Comparison of ENCODE assay signal across 23 cellular contexts in the genomic region with DNA sequence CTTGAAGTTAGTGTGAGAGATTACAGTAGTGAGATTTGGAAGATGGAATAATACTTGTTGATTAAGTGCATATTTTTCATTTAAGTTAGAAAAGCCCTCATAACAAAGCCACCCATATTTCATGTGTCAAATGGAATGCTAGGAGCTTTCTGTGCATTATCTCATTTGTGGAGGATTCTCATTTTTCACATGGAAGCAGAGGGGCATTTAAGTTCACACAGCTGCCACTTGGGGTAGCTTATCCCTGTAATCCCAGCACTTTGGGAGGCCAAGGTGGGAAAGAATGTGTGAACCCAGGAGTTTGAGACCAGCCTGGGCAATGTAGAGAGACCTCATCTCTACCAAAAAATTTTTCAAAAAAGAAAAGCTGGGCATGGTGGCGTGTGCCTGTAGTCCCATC. TPM values are rescaled to one million over a fixed set of nuclear protein-coding genes. Genes with fewer than 3 reads are reported as not detected.
DNase-seq lines count a peak whose midpoint lies in the region; ATAC-seq and TF ChIP-seq lines count a peak whose summit lies in the region.
"Had no signal": no experiment of that assay in that cellular context is flagged by ENCODE, and none has a peak within 500 bp of the region (broad histone marks: within the 10 kb centered on the region; RNA-seq: fewer than 3 reads in every experiment).

No MANE protein-coding gene starts in this region.

- ATAC-seq in CD4-positive, CD25-positive, alpha-beta regulatory T cell (ENCODE audit: low read depth in 2 of 2): no peak
- no peak for ATAC-seq in activated T-helper 17 cell treated with anti-CD3 and anti-CD28 coated beads, Interleukin-2, amount 50 U/mL, for 72 hours (replicated peaks)
- ATAC-seq in memory B cell (ENCODE audit: low read depth) (no peak), GM21786 (IDR thresholded peaks at IDR 0.05; ENCODE audit: unreplicated experiment) (no peak), HG02610 (IDR thresholded peaks at IDR 0.05; ENCODE audit: unreplicated experiment) (no peak)
- ATAC-seq: activated CD4-positive, CD25-positive, alpha-beta regulatory T cell treated with anti-CD3 and anti-CD28 coated beads, Interleukin-2, amount 50 U/mL, for 24 hours; activated T-cell treated with anti-CD3 and anti-CD28 coated beads, Interleukin-2, amount 50 U/mL, for 72 hours; body of pancreas; left lobe of liver had no signal

- H3K27ac Mint-ChIP-seq in CD4-positive, CD25-positive, alpha-beta regulatory T cell: peak overlapping the region; percentile 50 to 83 (median 72)
- H3K27ac Mint-ChIP-seq in activated T-helper 17 cell treated with anti-CD3 and anti-CD28 coated beads, Interleukin-2, amount 50 U/mL, for 72 hours: peak overlapping the region; percentile 26
- H3K27ac Mint-ChIP-seq in memory B cell: peak overlapping the region; percentile 54

- H3K4me3 ChIP-seq in BLaER1 treated with 17β-estradiol and CSF1 and Interleukin-3, amounts not matched to agents 10 nM and 100 nM: no peak overlapping the region
- H3K4me3 ChIP-seq in CD4-positive, CD25-positive, alpha-beta regulatory T cell (ENCODE audit: low read depth, low read length): no peak overlapping the region
- no peak overlapping the region for H3K4me3 ChIP-seq in vagina
- H3K4me3 ChIP-seq: body of pancreas, spleen, thoracic aorta had no signal

- no peaks in the 10 kb centered on the region for H3K9me3 Mint-ChIP-seq in CD4-positive, CD25-positive, alpha-beta regulatory T cell
- H3K9me3 Mint-ChIP-seq in activated T-helper 17 cell treated with anti-CD3 and anti-CD28 coated beads, Interleukin-2, amount 50 U/mL, for 72 hours: no peaks in the 10 kb centered on the region
- H3K9me3 Mint-ChIP-seq in memory B cell: no peaks in the 10 kb centered on the region
- H3K9me3 Mint-ChIP-seq: activated T-cell treated with anti-CD3 and anti-CD28 coated beads, Interleukin-2, amount 50 U/mL, for 72 hours; immature natural killer cell; naive B cell had no signal

- TF ChIP-seq POLR2A in vagina (IDR thresholded peaks at IDR 0.05): no peak

- H3K36me3 Mint-ChIP-seq in CD4-positive, CD25-positive, alpha-beta regulatory T cell: no peaks in the 10 kb centered on the region
- peaks cover 1% of the 10 kb centered on the region for H3K36me3 Mint-ChIP-seq in activated T-helper 17 cell treated with anti-CD3 and anti-CD28 coated beads, Interleukin-2, amount 50 U/mL, for 72 hours (ENCODE audit: low read depth)
- H3K36me3 Mint-ChIP-seq in memory B cell: peaks cover 3% of the 10 kb centered on the region
- H3K36me3 Mint-ChIP-seq: immature natural killer cell, naive B cell had no signal

- H3K9ac ChIP-seq in BLaER1 treated with 17β-estradiol and CSF1 and Interleukin-3, amounts not matched to agents 10 nM and 100 nM: no peak overlapping the region

- peaks cover 10 to 41% (median 24%) of the 10 kb centered on the region in 11 experiments; a peak in 21 of 22 replicates for H3K36me3 ChIP-seq in BLaER1 treated with 17β-estradiol and CSF1 and Interleukin-3, amounts not matched to agents 10 nM and 100 nM
- no peaks in the 10 kb centered on the region for H3K36me3 ChIP-seq in CD4-positive, CD25-positive, alpha-beta regulatory T cell (ENCODE audit: control insufficient read depth, insufficient read depth, low read length)
- no peaks in the 10 kb centered on the region for H3K36me3 ChIP-seq in vagina
- H3K36me3 ChIP-seq: thoracic aorta had no signal

- H3K9me3 ChIP-seq in BLaER1 treated with 17β-estradiol and CSF1 and Interleukin-3, amounts not matched to agents 10 nM and 100 nM (replicated peaks in 1 of 11): peaks cover 0 to 4% (median 0%) of the 10 kb centered on the region in 11 experiments; a peak in 1 of 22 replicates
- no peaks in the 10 kb centered on the region for H3K9me3 ChIP-seq in CD4-positive, CD25-positive, alpha-beta regulatory T cell (ENCODE audit: control insufficient read depth in 2 of 2, low read length in 2 of 2)
- no peaks in the 10 kb centered on the region for H3K9me3 ChIP-seq in vagina
- H3K9me3 ChIP-seq: body of pancreas, spleen, thoracic aorta had no signal

- intact Hi-C loops in vagina (cut with DNase I): no loop called here

- no peak for DNase-seq in CD4-positive, CD25-positive, alpha-beta regulatory T cell
- DNase-seq in memory B cell (ENCODE audit: low spot score in 2 of 2): no peak
- no peak for DNase-seq in vagina (ENCODE audit: extremely low spot score in 2 of 2)
- DNase-seq: activated T-cell treated with anti-CD3 and anti-CD28 coated beads, Interleukin-2, amount 50 U/mL, for 72 hours; body of pancreas; DMS153; HCEC 1CT; immature natural killer cell; naive B cell; NCI-H1048; NCI-H1694 treated with DMSO at 0.1 percent for 48 hours; NCI-H526 treated with DMSO at 0.1 percent for 48 hours; retina; spleen; stimulated activated CD4-positive, alpha-beta T cell treated with anti-CD3 and anti-CD28 coated beads, Interleukin-4, amount 100 ng/mL, for 1 hour; stimulated activated naive CD4-positive, alpha-beta T cell had no signal

- H3K4me1 ChIP-seq in BLaER1 treated with 17β-estradiol and CSF1 and Interleukin-3, amounts not matched to agents 10 nM and 100 nM: peaks cover 43 to 88% (median 54%) of the 10 kb centered on the region in 10 experiments
- peaks cover 24% of the 10 kb centered on the region for H3K4me1 ChIP-seq in CD4-positive, CD25-positive, alpha-beta regulatory T cell (ENCODE audit: control insufficient read depth, insufficient read depth, low read length, poor library complexity, severe bottlenecking)
- H3K4me1 ChIP-seq in vagina: peaks cover 72% of the 10 kb centered on the region

- peaks cover 97 to 100% (median 99%) of the 10 kb centered on the region in 11 experiments for H4K20me1 ChIP-seq in BLaER1 treated with 17β-estradiol and CSF1 and Interleukin-3, amounts not matched to agents 10 nM and 100 nM

- no peak for TF ChIP-seq CTCF in vagina (IDR thresholded peaks at IDR 0.05)

- H3K27me3 ChIP-seq in BLaER1 treated with 17β-estradiol and CSF1 and Interleukin-3, amounts not matched to agents 10 nM and 100 nM: no peaks in the 10 kb centered on the region
- H3K27me3 ChIP-seq in CD4-positive, CD25-positive, alpha-beta regulatory T cell (ENCODE audit: control insufficient read depth, insufficient read depth, low read length): no peaks in the 10 kb centered on the region
- H3K27me3 ChIP-seq in vagina: no peaks in the 10 kb centered on the region
- H3K27me3 ChIP-seq: body of pancreas, spleen had no signal

- peak overlapping the region in 6 of 11 experiments; percentile 3 to 56 (median 12); a peak in 6 of 22 replicates for H3K4me2 ChIP-seq in BLaER1 treated with 17β-estradiol and CSF1 and Interleukin-3, amounts not matched to agents 10 nM and 100 nM

- H3K27ac ChIP-seq in BLaER1 treated with 17β-estradiol and CSF1 and Interleukin-3, amounts not matched to agents 10 nM and 100 nM: no peak overlapping the region
- no peak overlapping the region for H3K27ac ChIP-seq in CD4-positive, CD25-positive, alpha-beta regulatory T cell (ENCODE audit: insufficient read depth, low read length, poor library complexity, severe bottlenecking)
- H3K27ac ChIP-seq in vagina: no peak overlapping the region
- H3K27ac ChIP-seq: body of pancreas, thoracic aorta had no signal

- H3K4me1 Mint-ChIP-seq in CD4-positive, CD25-positive, alpha-beta regulatory T cell: peaks cover 26 to 87% (median 78%) of the 10 kb centered on the region in 4 donors
- H3K4me1 Mint-ChIP-seq in activated T-helper 17 cell treated with anti-CD3 and anti-CD28 coated beads, Interleukin-2, amount 50 U/mL, for 72 hours: peaks cover 62% of the 10 kb centered on the region
- H3K4me1 Mint-ChIP-seq in memory B cell: peaks cover 50% of the 10 kb centered on the region

- H3K27me3 Mint-ChIP-seq in CD4-positive, CD25-positive, alpha-beta regulatory T cell: no peaks in the 10 kb centered on the region
- H3K27me3 Mint-ChIP-seq in activated T-helper 17 cell treated with anti-CD3 and anti-CD28 coated beads, Interleukin-2, amount 50 U/mL, for 72 hours: no peaks in the 10 kb centered on the region
- no peaks in the 10 kb centered on the region for H3K27me3 Mint-ChIP-seq in memory B cell
- H3K27me3 Mint-ChIP-seq: naive B cell had no signal

- H3K4me3 Mint-ChIP-seq in CD4-positive, CD25-positive, alpha-beta regulatory T cell: no peak overlapping the region
- no peak overlapping the region for H3K4me3 Mint-ChIP-seq in activated T-helper 17 cell treated with anti-CD3 and anti-CD28 coated beads, Interleukin-2, amount 50 U/mL, for 72 hours
- H3K4me3 Mint-ChIP-seq in memory B cell: no peak overlapping the region
- H3K4me3 Mint-ChIP-seq: activated T-cell treated with anti-CD3 and anti-CD28 coated beads, Interleukin-2, amount 50 U/mL, for 72 hours; immature natural killer cell; naive B cell had no signal

RNA-seq across cellular contexts. Expression of a gene that starts 55.2 kb away (rescaled TPM):
- total RNA-seq in CD4-positive, CD25-positive, alpha-beta regulatory T cell: 156 TPM
- polyA plus RNA-seq in CD4-positive, CD25-positive, alpha-beta regulatory T cell: 100 to 1,000 TPM; 179 to 200 (median 186) TPM
- 100 to 1,000 TPM; 217 to 228 TPM for total RNA-seq in activated T-helper 17 cell treated with anti-CD3 and anti-CD28 coated beads, Interleukin-2, amount 50 U/mL, for 72 hours
- total RNA-seq in vagina: 122 TPM
